10 cellular contexts compared by ENCODE assay signal in genomic region chr2:167964650-167965404, GRCh38.
DNase-seq lines count a peak whose midpoint lies in the region; ATAC-seq and TF ChIP-seq lines count a peak whose summit lies in the region.
"Had no signal": no experiment of that assay in that cellular context is flagged by ENCODE, and none has a peak within 500 bp of the region (broad histone marks: within the 10 kb centered on the region; RNA-seq: fewer than 3 reads in every experiment).

No MANE protein-coding gene starts in this region.

- H3K9me3 ChIP-seq in Caco-2: no peaks in the 10 kb centered on the region; the same call in 1 of the 2 replicates
- no peaks in the 10 kb centered on the region for H3K9me3 ChIP-seq in right lobe of liver

- peaks cover 5% of the 10 kb centered on the region for H3K9me3 Mint-ChIP-seq in Caco-2 (ENCODE audit: unreplicated experiment)
- no peaks in the 10 kb centered on the region for H3K9me3 Mint-ChIP-seq in activated naive CD4-positive, alpha-beta T cell treated with anti-CD3 and anti-CD28 coated beads, Interleukin-2, amount 10 ng/mL, durations not matched to agents 7 days and 5 days

- H3K4me1 Mint-ChIP-seq in Caco-2 (ENCODE audit: low read depth, unreplicated experiment): no peaks in the 10 kb centered on the region
- H3K4me1 Mint-ChIP-seq in activated naive CD4-positive, alpha-beta T cell treated with anti-CD3 and anti-CD28 coated beads, Interleukin-2, amount 10 ng/mL, durations not matched to agents 7 days and 5 days: no peaks in the 10 kb centered on the region

- in situ Hi-C loops in astrocyte of the spinal cord (cut with HindIII; ENCODE audit: low sequenced_read_pairs): no loop called here

- 62% methylated on average over 5 of the region's 5 CpGs for WGBS in right lobe of liver (ENCODE audit: insufficient coverage, low coverage, low lambda C conversion rate, missing lambda C conversion rate)

- H3K27me3 Mint-ChIP-seq in Caco-2 (ENCODE audit: insufficient read depth, unreplicated experiment): no peaks in the 10 kb centered on the region
- no peaks in the 10 kb centered on the region for H3K27me3 Mint-ChIP-seq in activated naive CD4-positive, alpha-beta T cell treated with anti-CD3 and anti-CD28 coated beads, Interleukin-2, amount 10 ng/mL, durations not matched to agents 7 days and 5 days

- no peak overlapping the region for H3K4me3 Mint-ChIP-seq in Caco-2 (ENCODE audit: unreplicated experiment)
- H3K4me3 Mint-ChIP-seq in activated naive CD4-positive, alpha-beta T cell treated with anti-CD3 and anti-CD28 coated beads, Interleukin-2, amount 10 ng/mL, durations not matched to agents 7 days and 5 days: no peak overlapping the region

- TF ChIP-seq POLR2A in right lobe of liver (IDR thresholded peaks at IDR 0.05): no peak

- H3K27me3 ChIP-seq in Caco-2 (replicated peaks; ENCODE audit: control insufficient read depth, insufficient read depth, low read length): no peaks in the 10 kb centered on the region
- H3K27me3 ChIP-seq in right lobe of liver: no peaks in the 10 kb centered on the region

- DNase-seq in Caco-2 (no peak), HT-29 (ENCODE audit: low spot score) (peak; percentile 14), astrocyte of the spinal cord (ENCODE audit: low read depth, low spot score) (peak; percentile 10), right lobe of liver (no peak)
- DNase-seq in activated naive CD4-positive, alpha-beta T cell (lab: John Stamatoyannopoulos, UW): no peak
- DNase-seq in activated CD4-positive, alpha-beta T cell treated with anti-CD3 and anti-CD28 coated beads, Interleukin-2, amount 50 U/mL, for 48 hours: no peak
- no peak for DNase-seq in activated naive CD4-positive, alpha-beta T cell treated with anti-CD3 and anti-CD28 coated beads, Interleukin-2, amount 10 ng/mL, durations not matched to agents 7 days and 5 days
- no peak for DNase-seq in activated CD8-positive, alpha-beta memory T cell treated with anti-CD3 and anti-CD28 coated beads, Interleukin-2, amount 50 U/mL, for 4 hours
- DNase-seq: aorta, NCI-H446 had no signal

- H3K36me3 ChIP-seq in Caco-2 (ENCODE audit: control insufficient read depth, insufficient read depth, low read length) (no peaks in the 10 kb centered on the region), right lobe of liver (no peaks in the 10 kb centered on the region)

- H3K36me3 Mint-ChIP-seq in Caco-2 (ENCODE audit: insufficient read depth, unreplicated experiment): no peaks in the 10 kb centered on the region
- H3K36me3 Mint-ChIP-seq in activated naive CD4-positive, alpha-beta T cell treated with anti-CD3 and anti-CD28 coated beads, Interleukin-2, amount 10 ng/mL, durations not matched to agents 7 days and 5 days: peaks cover 11% of the 10 kb centered on the region

- intact Hi-C loops in Caco-2 (cut with micrococcal nuclease; ENCODE audit: unreplicated experiment) (loop anchor here (1.0 to 5.0 kb wide), 3 partner anchors 87 to 153 kb away; no protein-coding TSS in a partner anchor), right lobe of liver (cut with DNase I) (no loop called here)

- H3K4me1 ChIP-seq in Caco-2 (no peaks in the 10 kb centered on the region), right lobe of liver (no peaks in the 10 kb centered on the region)

- no peak overlapping the region for H3K27ac ChIP-seq in right lobe of liver

- POLR2A ChIA-PET in Caco-2 (lab: Charles Lee): no interaction called here

- no peak overlapping the region for H3K27ac Mint-ChIP-seq in Caco-2 (ENCODE audit: unreplicated experiment)
- H3K27ac Mint-ChIP-seq in activated naive CD4-positive, alpha-beta T cell treated with anti-CD3 and anti-CD28 coated beads, Interleukin-2, amount 10 ng/mL, durations not matched to agents 7 days and 5 days: no peak overlapping the region

- TF ChIP-seq CTCF in Caco-2 (IDR thresholded peaks at IDR 0.05; ENCODE audit: insufficient read depth in 1 of 2, low read depth in 1 of 2, low read length in 1 of 2, severe bottlenecking in 1 of 2, unreplicated experiment in 1 of 2): peak; percentile 42 to 45
- peak; percentile 16 for TF ChIP-seq CTCF in astrocyte of the spinal cord (IDR thresholded peaks at IDR 0.05; ENCODE audit: low read depth, low read length)
- peak; percentile 4 to 25 (median 18) for TF ChIP-seq CTCF in right lobe of liver (IDR thresholded peaks at IDR 0.05)

- CTCF ChIA-PET in Caco-2 (lab: Charles Lee): interaction anchor here (3.6 kb wide), 1 partner anchor 154 kb away, joined by 17 read pairs; no protein-coding TSS in a partner anchor
- CTCF ChIA-PET in activated naive CD4-positive, alpha-beta T cell treated with anti-CD3 and anti-CD28 coated beads, Interleukin-2, amount 10 ng/mL, durations not matched to agents 7 days and 5 days (lab: Charles Lee): interaction anchor here (0.6 to 1.2 kb wide), 3 partner anchors 151 to 156 kb away, joined by 3 to 6 read pairs (median 3); no protein-coding TSS in a partner anchor

- ATAC-seq in right lobe of liver: no peak

- H3K4me3 ChIP-seq in Caco-2 (ENCODE audit: low read depth, low read length) (no peak overlapping the region), astrocyte of the spinal cord (ENCODE audit: low read depth, low read length) (no peak overlapping the region), right lobe of liver (no peak overlapping the region)

- no TSS peak for BruUV-seq in Caco-2 (replicated peaks; lab: Mats Ljungman, UMichigan)

Comparison
In these comparisons a context has a peak if more than half of its experiments do, and no peak if none do; other contexts are left out.
1. DNase-seq: peak in HT-29 (single experiment) and astrocyte of the spinal cord (single experiment); none in Caco-2 (0 of 2), right lobe of liver (0 of 3), activated naive CD4-positive, alpha-beta T cell (0 of 4), activated CD4-positive, alpha-beta T cell treated with anti-CD3 and anti-CD28 coated beads, Interleukin-2, amount 50 U/mL, for 48 hours (0 of 2), activated naive CD4-positive, alpha-beta T cell treated with anti-CD3 and anti-CD28 coated beads, Interleukin-2, amount 10 ng/mL, durations not matched to agents 7 days and 5 days (single experiment) and activated CD8-positive, alpha-beta memory T cell treated with anti-CD3 and anti-CD28 coated beads, Interleukin-2, amount 50 U/mL, for 4 hours (single experiment).
2. Peak in every context shown above with its lines, with median percentiles within 50 percentile points of each other: CTCF ChIP-seq.